Comparison of ENCODE assay signal across 8 cellular contexts in genomic region chr3:111616417-111617105, GRCh38. TPM values are rescaled to one million over a fixed set of nuclear protein-coding genes. Genes with fewer than 3 reads are reported as not detected.
DNase-seq lines count a peak whose midpoint lies in the region; ATAC-seq and TF ChIP-seq lines count a peak whose summit lies in the region.

No MANE protein-coding gene starts in this region.

- H3K4me2 ChIP-seq in neural progenitor cell, result no peak overlapping the region

- DNase-seq in RWPE2 (ENCODE audit: low spot score) (no peak), medulla oblongata (ENCODE audit: extremely low spot score) (no peak), coronary artery (ENCODE audit: low spot score) (no peak), neural progenitor cell (ENCODE audit: low spot score) (no peak)
- peak; percentile 63 for DNase-seq in activated naive CD8-positive, alpha-beta T cell treated with anti-CD3 and anti-CD28 coated beads for 36 hours
- peak; percentile 48 to 67 (median 57) for DNase-seq in stimulated activated CD4-positive, alpha-beta T cell treated with anti-CD3 and anti-CD28 coated beads, TNF-alpha, amount 100 ng/mL, for 48 hours (ENCODE audit: low read depth in 3 of 3)

- ATAC-seq in GM18498 (IDR thresholded peaks at IDR 0.05; ENCODE audit: unreplicated experiment) (peak; percentile 93), HG02678 (IDR thresholded peaks at IDR 0.05; ENCODE audit: unreplicated experiment) (peak; percentile 84), RWPE2 (ENCODE audit: low read depth) (peak; percentile 26; the same call in 1 of the 3 replicates)

- H3F3A ChIP-seq in neural progenitor cell (ENCODE audit: low read depth), result no peaks in the 10 kb centered on the region

- no peaks in the 10 kb centered on the region for H3K79me2 ChIP-seq in neural progenitor cell (ENCODE audit: low read depth)

- peaks cover 63% of the 10 kb centered on the region for H3K36me3 Mint-ChIP-seq in activated naive CD8-positive, alpha-beta T cell treated with anti-CD3 and anti-CD28 coated beads for 36 hours
- H3K36me3 Mint-ChIP-seq in neural progenitor cell, result no peaks in the 10 kb centered on the region

- no peaks in the 10 kb centered on the region for H3K27me3 Mint-ChIP-seq in activated naive CD8-positive, alpha-beta T cell treated with anti-CD3 and anti-CD28 coated beads for 36 hours
- H3K27me3 Mint-ChIP-seq in neural progenitor cell (ENCODE audit: insufficient read depth, low read depth), result peaks cover 4% of the 10 kb centered on the region

- H3K27ac Mint-ChIP-seq in activated naive CD8-positive, alpha-beta T cell treated with anti-CD3 and anti-CD28 coated beads for 36 hours, result peak overlapping the region; percentile 98
- H3K27ac Mint-ChIP-seq in neural progenitor cell, result no peak overlapping the region

- no peaks in the 10 kb centered on the region for H4K20me1 ChIP-seq in neural progenitor cell (ENCODE audit: low read depth)

- H3K4me3 ChIP-seq in RWPE2 (ENCODE audit: severe bottlenecking) (no peak overlapping the region), coronary artery (no peak overlapping the region), neural progenitor cell (no peak overlapping the region)

- peaks cover 9% of the 10 kb centered on the region for H3K9me3 Mint-ChIP-seq in activated naive CD8-positive, alpha-beta T cell treated with anti-CD3 and anti-CD28 coated beads for 36 hours
- H3K9me3 Mint-ChIP-seq in neural progenitor cell, result peaks cover 2% of the 10 kb centered on the region

- H3K9ac ChIP-seq in neural progenitor cell, result no peak overlapping the region

- no peak overlapping the region for H3K27ac ChIP-seq in RWPE2 (ENCODE audit: poor library complexity, severe bottlenecking)
- H3K27ac ChIP-seq in coronary artery, result no peak overlapping the region
- H3K27ac ChIP-seq in neural progenitor cell, result no peak overlapping the region

- no peak overlapping the region for H2AFZ ChIP-seq in neural progenitor cell (replicated peaks)

- H3K9me3 ChIP-seq in RWPE2 (ENCODE audit: severe bottlenecking) (no peaks in the 10 kb centered on the region), neural progenitor cell (ENCODE audit: low read depth) (no peaks in the 10 kb centered on the region)

- H3K27me3 ChIP-seq in RWPE2 (ENCODE audit: insufficient read depth, poor library complexity, severe bottlenecking) (no peaks in the 10 kb centered on the region), neural progenitor cell (no peaks in the 10 kb centered on the region)

- TF ChIP-seq CTCF in RWPE2 (IDR thresholded peaks at IDR 0.05; ENCODE audit: poor library complexity, severe bottlenecking) (no peak), coronary artery (IDR thresholded peaks at IDR 0.05) (no peak), neural progenitor cell (IDR thresholded peaks at IDR 0.05) (no peak)

- peak overlapping the region; percentile 6 for H3K4me3 Mint-ChIP-seq in activated naive CD8-positive, alpha-beta T cell treated with anti-CD3 and anti-CD28 coated beads for 36 hours
- H3K4me3 Mint-ChIP-seq in neural progenitor cell, result no peak overlapping the region

- peaks cover 85% of the 10 kb centered on the region for H3K4me1 Mint-ChIP-seq in activated naive CD8-positive, alpha-beta T cell treated with anti-CD3 and anti-CD28 coated beads for 36 hours
- H3K4me1 Mint-ChIP-seq in neural progenitor cell, result no peaks in the 10 kb centered on the region

- H3K4me1 ChIP-seq in RWPE2 (ENCODE audit: insufficient read depth, poor library complexity, severe bottlenecking) (peaks cover 6% of the 10 kb centered on the region), neural progenitor cell (no peaks in the 10 kb centered on the region)

- no peaks in the 10 kb centered on the region for H3K36me3 ChIP-seq in RWPE2 (ENCODE audit: low read depth)
- no peaks in the 10 kb centered on the region for H3K36me3 ChIP-seq in neural progenitor cell

RNA-seq across cellular contexts. Expression of gene ZBED2, which starts 21.4 kb away (rescaled TPM):
- total RNA-seq in activated naive CD8-positive, alpha-beta T cell treated with anti-CD3 and anti-CD28 coated beads for 36 hours, result 100 to 1,000 TPM; 122 to 123 TPM
- 0.06 TPM in 1 of 2 replicates, not detected in the other for total RNA-seq in neural progenitor cell (ENCODE audit: low replicate concordance)

RNA-seq across cellular contexts. Expression of gene PLCXD2, which starts 57.9 kb away (rescaled TPM):
- 1 to 10 TPM; 8.1 to 8.5 TPM for total RNA-seq in activated naive CD8-positive, alpha-beta T cell treated with anti-CD3 and anti-CD28 coated beads for 36 hours
- total RNA-seq in neural progenitor cell (ENCODE audit: low replicate concordance), result 6.4 and 7.1 TPM in 2 replicates

Comparison
In these comparisons a context has a peak if more than half of its experiments do, and no peak if none do; other contexts are left out.
1. ATAC-seq: peak in every context shown above with its lines; median percentile 93 in GM18498; 84 in HG02678; 26 in RWPE2.
2. DNase-seq: peak in activated naive CD8-positive, alpha-beta T cell treated with anti-CD3 and anti-CD28 coated beads for 36 hours (single experiment) and stimulated activated CD4-positive, alpha-beta T cell treated with anti-CD3 and anti-CD28 coated beads, TNF-alpha, amount 100 ng/mL, for 48 hours (3 of 3); none in RWPE2 (single experiment), medulla oblongata (single experiment), coronary artery (single experiment) and neural progenitor cell (single experiment).
3. RNA of gene ZBED2, which starts 21.4 kb away (total RNA-seq): 122 to 123 TPM in activated naive CD8-positive, alpha-beta T cell treated with anti-CD3 and anti-CD28 coated beads for 36 hours; 0.06 TPM in neural progenitor cell; every median in the first group is over 100 times any median in the second.